25 cellular contexts compared by ENCODE assay signal in the genomic region with DNA sequence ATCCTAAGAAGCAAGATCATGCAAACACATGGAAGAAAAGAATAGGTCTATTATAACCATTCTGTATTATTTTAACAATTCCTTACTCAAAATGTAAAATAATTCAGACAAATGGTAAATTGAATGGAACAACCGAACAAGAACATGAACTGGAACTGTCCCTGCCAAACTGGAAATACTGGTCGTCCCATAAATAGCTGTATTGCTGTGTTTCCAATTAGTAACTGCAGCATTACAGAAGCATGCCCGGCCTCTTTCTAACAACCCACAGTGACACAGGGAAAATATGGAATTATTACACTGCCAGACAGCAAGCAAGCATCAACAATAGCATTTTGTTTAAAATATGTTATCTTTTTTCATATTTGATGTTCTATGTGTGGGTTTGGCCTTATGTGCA.
DNase-seq lines count a peak whose midpoint lies in the region; ATAC-seq and TF ChIP-seq lines count a peak whose summit lies in the region.
"Had no signal": no experiment of that assay in that cellular context is flagged by ENCODE, and none has a peak within 500 bp of the region (broad histone marks: within the 10 kb centered on the region; RNA-seq: fewer than 3 reads in every experiment).

No MANE protein-coding gene starts in this region.

- no peaks in the 10 kb centered on the region for H3K36me3 ChIP-seq in OCI-LY3 (replicated peaks; ENCODE audit: low read depth, low read length)
- H3K36me3 ChIP-seq in left lung, result no peaks in the 10 kb centered on the region
- H3K36me3 ChIP-seq in brain microvascular endothelial cell (replicated peaks), result no peaks in the 10 kb centered on the region
- H3K36me3 ChIP-seq: BLaER1, HAP-1, Peyer's patch, SJCRH30 had no signal

- ATAC-seq in left lung, result peak; percentile 52
- ATAC-seq in GM21360 (IDR thresholded peaks at IDR 0.05; ENCODE audit: unreplicated experiment), result no peak
- ATAC-seq: GM23338, T-cell had no signal

- H3K79me2 ChIP-seq in OCI-LY3 (ENCODE audit: low read length), result no peaks in the 10 kb centered on the region

- H3K4me1 ChIP-seq in OCI-LY3 (ENCODE audit: low read length) (peaks cover 16% of the 10 kb centered on the region), left lung (no peaks in the 10 kb centered on the region)
- H3K4me1 ChIP-seq: BLaER1, HAP-1, Peyer's patch, SJCRH30 had no signal

- no peaks in the 10 kb centered on the region for H4K20me1 ChIP-seq in OCI-LY3 (ENCODE audit: insufficient read depth, low read length)
- H4K20me1 ChIP-seq: BLaER1 had no signal

- peaks cover 18% of the 10 kb centered on the region for H3K27me3 ChIP-seq in OCI-LY3 (ENCODE audit: low read depth, low read length)
- H3K27me3 ChIP-seq in left lung, result no peaks in the 10 kb centered on the region
- H3K27me3 ChIP-seq in brain microvascular endothelial cell (replicated peaks), result no peaks in the 10 kb centered on the region
- H3K27me3 ChIP-seq: BLaER1, Peyer's patch, SJCRH30 had no signal

- intact Hi-C loops in left lung (cut with DNase I), result no loop called here

- H3K9me3 ChIP-seq in OCI-LY3 (ENCODE audit: insufficient read depth, low read length) (no peaks in the 10 kb centered on the region), left lung (no peaks in the 10 kb centered on the region)
- H3K9me3 ChIP-seq: BLaER1, HAP-1, Peyer's patch, SJCRH30 had no signal

- TF ChIP-seq CTCF in OCI-LY3 (IDR thresholded peaks at IDR 0.05; ENCODE audit: low read depth, low read length), result no peak
- no peak for TF ChIP-seq CTCF in left lung (IDR thresholded peaks at IDR 0.05)
- TF ChIP-seq CTCF in brain microvascular endothelial cell (IDR thresholded peaks at IDR 0.05; ENCODE audit: low read depth, low read length, missing control alignments), result no peak

- peak overlapping the region; percentile 47 for H3K4me2 ChIP-seq in OCI-LY3 (ENCODE audit: low read length)
- H3K4me2 ChIP-seq: BLaER1, GM23338 had no signal

- no peak overlapping the region for H3K4me3 ChIP-seq in OCI-LY3 (ENCODE audit: low read length)
- H3K4me3 ChIP-seq in left lung, result no peak overlapping the region
- H3K4me3 ChIP-seq in brain microvascular endothelial cell (ENCODE audit: low read depth, low read length), result no peak overlapping the region
- H3K4me3 ChIP-seq: BLaER1, GM23338, HAP-1, Peyer's patch, SJCRH30 had no signal

- H3K9ac ChIP-seq in OCI-LY3 (ENCODE audit: low read length), result no peak overlapping the region
- H3K9ac ChIP-seq: BLaER1 had no signal

- DNase-seq in NCI-H1417 (lab: John Stamatoyannopoulos, UW) (peak in 2 of 3 experiments; percentile 10 to 49), NCI-H1417 treated with DMSO at 0.1 percent for 48 hours (lab: John Stamatoyannopoulos, UW) (no peak), HT-29 (ENCODE audit: low spot score) (peak; percentile 16), left lung (no peak), amniotic stem cell (lab: John Stamatoyannopoulos, UW) (no peak), brain microvascular endothelial cell (no peak)
- DNase-seq: ACHN; CD4-positive, alpha-beta T cell; COR-L47; DMS 273 treated with DMSO at 0.1 percent for 48 hours; KG1; NCI-H1105; NCI-H1694 treated with DMSO at 0.1 percent for 48 hours; NCI-H2081 treated with DMSO at 0.1 percent for 48 hours; NCI-H226; NCI-H69; Peyer's patch; SJCRH30; T-cell had no signal

- no peak overlapping the region for H2AFZ ChIP-seq in OCI-LY3 (ENCODE audit: low read depth, low read length)
- H2AFZ ChIP-seq: GM23338 had no signal

- in situ Hi-C loops in brain microvascular endothelial cell (cut with HindIII; ENCODE audit: low pct_ligation_motif_present, low sequenced_read_pairs), result no loop called here

- H3K27ac ChIP-seq in OCI-LY3 (ENCODE audit: low read length) (no peak overlapping the region), left lung (no peak overlapping the region), brain microvascular endothelial cell (no peak overlapping the region)
- H3K27ac ChIP-seq: 22Rv1, BLaER1, Peyer's patch, SJCRH30 had no signal

Comparison
In these comparisons a context has a peak if more than half of its experiments do, and no peak if none do; other contexts are left out.
1. DNase-seq: peak in NCI-H1417 (2 of 3) and HT-29 (single experiment); none in NCI-H1417 treated with DMSO at 0.1 percent for 48 hours (single experiment), left lung (0 of 2), amniotic stem cell (single experiment) and brain microvascular endothelial cell (single experiment).